In the genomic region with DNA sequence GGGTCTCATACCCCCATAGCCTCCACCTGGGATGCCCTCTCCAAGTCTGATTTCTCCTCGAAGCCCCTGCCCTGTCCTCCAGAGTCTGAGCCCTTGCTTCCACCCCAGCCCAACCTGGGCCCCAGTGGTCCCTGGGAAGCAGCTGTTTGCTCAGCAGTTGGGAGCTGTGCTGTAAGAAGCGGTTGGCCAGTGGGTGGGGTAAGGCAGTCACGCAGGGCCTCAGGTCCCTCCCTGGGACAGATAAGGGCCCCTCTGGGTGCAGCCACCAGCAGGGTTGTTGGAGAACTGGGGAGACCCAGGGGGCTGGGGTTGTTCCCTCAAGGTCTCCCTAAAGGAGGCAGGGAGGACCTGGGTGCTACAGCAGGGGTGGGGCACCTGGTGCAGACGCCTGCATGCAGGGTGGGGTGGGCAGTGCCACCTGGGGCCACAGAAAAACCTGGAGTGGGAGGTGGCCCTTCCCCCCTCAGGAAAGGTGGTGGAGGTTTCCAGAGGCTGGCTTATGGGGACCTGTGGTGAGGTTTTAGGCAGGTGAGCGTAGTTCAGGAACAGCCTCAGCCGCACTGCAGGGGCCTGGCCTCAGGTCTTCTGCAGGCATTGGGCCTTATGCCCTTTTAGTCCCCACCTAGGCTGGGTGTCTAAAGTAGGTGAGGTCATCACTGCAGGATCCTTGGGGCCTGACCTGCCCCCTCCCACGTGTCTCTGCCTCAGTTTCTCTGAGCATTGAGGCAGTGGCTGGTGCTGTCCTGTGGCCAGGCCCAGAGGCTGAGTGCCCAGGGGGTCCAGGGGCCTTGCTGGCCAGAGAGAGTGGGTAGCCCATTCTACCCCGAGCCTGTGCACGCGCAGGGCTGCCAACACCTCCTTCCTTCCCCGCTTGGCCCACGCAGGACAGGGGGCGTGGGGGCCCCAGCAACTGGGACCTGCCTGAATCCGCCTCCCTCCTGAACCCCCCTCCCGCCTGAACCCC, we compare ENCODE assay signal across 1 cellular context.
TF ChIP-seq lines count a peak whose summit lies in the region.

No MANE protein-coding gene starts in this region.

TF ChIP-seq in H1, 55 proteins besides CTCF, POLR2A, EP300 and RAD21:
- TF ChIP-seq CREB1 (IDR thresholded peaks at IDR 0.05): no peak
- no peak for TF ChIP-seq SP1 (IDR thresholded peaks at IDR 0.05; ENCODE audit: low read depth, low read length)
- no peak for TF ChIP-seq CBX8 (IDR thresholded peaks at IDR 0.05; ENCODE audit: borderline replicate concordance, low read depth, low read length)
- TF ChIP-seq, protein P1, sequence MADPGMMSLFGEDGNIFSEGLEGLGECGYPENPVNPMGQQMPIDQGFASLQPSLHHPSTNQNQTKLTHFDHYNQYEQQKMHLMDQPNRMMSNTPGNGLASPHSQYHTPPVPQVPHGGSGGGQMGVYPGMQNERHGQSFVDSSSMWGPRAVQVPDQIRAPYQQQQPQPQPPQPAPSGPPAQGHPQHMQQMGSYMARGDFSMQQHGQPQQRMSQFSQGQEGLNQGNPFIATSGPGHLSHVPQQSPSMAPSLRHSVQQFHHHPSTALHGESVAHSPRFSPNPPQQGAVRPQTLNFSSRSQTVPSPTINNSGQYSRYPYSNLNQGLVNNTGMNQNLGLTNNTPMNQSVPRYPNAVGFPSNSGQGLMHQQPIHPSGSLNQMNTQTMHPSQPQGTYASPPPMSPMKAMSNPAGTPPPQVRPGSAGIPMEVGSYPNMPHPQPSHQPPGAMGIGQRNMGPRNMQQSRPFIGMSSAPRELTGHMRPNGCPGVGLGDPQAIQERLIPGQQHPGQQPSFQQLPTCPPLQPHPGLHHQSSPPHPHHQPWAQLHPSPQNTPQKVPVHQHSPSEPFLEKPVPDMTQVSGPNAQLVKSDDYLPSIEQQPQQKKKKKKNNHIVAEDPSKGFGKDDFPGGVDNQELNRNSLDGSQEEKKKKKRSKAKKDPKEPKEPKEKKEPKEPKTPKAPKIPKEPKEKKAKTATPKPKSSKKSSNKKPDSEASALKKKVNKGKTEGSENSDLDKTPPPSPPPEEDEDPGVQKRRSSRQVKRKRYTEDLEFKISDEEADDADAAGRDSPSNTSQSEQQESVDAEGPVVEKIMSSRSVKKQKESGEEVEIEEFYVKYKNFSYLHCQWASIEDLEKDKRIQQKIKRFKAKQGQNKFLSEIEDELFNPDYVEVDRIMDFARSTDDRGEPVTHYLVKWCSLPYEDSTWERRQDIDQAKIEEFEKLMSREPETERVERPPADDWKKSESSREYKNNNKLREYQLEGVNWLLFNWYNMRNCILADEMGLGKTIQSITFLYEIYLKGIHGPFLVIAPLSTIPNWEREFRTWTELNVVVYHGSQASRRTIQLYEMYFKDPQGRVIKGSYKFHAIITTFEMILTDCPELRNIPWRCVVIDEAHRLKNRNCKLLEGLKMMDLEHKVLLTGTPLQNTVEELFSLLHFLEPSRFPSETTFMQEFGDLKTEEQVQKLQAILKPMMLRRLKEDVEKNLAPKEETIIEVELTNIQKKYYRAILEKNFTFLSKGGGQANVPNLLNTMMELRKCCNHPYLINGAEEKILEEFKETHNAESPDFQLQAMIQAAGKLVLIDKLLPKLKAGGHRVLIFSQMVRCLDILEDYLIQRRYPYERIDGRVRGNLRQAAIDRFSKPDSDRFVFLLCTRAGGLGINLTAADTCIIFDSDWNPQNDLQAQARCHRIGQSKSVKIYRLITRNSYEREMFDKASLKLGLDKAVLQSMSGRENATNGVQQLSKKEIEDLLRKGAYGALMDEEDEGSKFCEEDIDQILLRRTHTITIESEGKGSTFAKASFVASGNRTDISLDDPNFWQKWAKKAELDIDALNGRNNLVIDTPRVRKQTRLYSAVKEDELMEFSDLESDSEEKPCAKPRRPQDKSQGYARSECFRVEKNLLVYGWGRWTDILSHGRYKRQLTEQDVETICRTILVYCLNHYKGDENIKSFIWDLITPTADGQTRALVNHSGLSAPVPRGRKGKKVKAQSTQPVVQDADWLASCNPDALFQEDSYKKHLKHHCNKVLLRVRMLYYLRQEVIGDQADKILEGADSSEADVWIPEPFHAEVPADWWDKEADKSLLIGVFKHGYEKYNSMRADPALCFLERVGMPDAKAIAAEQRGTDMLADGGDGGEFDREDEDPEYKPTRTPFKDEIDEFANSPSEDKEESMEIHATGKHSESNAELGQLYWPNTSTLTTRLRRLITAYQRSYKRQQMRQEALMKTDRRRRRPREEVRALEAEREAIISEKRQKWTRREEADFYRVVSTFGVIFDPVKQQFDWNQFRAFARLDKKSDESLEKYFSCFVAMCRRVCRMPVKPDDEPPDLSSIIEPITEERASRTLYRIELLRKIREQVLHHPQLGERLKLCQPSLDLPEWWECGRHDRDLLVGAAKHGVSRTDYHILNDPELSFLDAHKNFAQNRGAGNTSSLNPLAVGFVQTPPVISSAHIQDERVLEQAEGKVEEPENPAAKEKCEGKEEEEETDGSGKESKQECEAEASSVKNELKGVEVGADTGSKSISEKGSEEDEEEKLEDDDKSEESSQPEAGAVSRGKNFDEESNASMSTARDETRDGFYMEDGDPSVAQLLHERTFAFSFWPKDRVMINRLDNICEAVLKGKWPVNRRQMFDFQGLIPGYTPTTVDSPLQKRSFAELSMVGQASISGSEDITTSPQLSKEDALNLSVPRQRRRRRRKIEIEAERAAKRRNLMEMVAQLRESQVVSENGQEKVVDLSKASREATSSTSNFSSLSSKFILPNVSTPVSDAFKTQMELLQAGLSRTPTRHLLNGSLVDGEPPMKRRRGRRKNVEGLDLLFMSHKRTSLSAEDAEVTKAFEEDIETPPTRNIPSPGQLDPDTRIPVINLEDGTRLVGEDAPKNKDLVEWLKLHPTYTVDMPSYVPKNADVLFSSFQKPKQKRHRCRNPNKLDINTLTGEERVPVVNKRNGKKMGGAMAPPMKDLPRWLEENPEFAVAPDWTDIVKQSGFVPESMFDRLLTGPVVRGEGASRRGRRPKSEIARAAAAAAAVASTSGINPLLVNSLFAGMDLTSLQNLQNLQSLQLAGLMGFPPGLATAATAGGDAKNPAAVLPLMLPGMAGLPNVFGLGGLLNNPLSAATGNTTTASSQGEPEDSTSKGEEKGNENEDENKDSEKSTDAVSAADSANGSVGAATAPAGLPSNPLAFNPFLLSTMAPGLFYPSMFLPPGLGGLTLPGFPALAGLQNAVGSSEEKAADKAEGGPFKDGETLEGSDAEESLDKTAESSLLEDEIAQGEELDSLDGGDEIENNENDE (IDR thresholded peaks at IDR 0.05; ENCODE audit: insufficient replicate concordance, low read length): no peak
- no peak for TF ChIP-seq GABPA (IDR thresholded peaks at IDR 0.05; ENCODE audit: borderline replicate concordance, insufficient read depth, low read length)
- TF ChIP-seq RXRA (IDR thresholded peaks at IDR 0.05; ENCODE audit: insufficient read depth, low read depth, low read length): no peak
- no peak for TF ChIP-seq HDAC2 (IDR thresholded peaks at IDR 0.05; ENCODE audit: borderline replicate concordance in 1 of 2, low read depth in 2 of 2, low read length in 2 of 2)
- TF ChIP-seq TCF12 (IDR thresholded peaks at IDR 0.05; ENCODE audit: low read depth, low read length): no peak
- no peak for TF ChIP-seq TAF1 (IDR thresholded peaks at IDR 0.05; ENCODE audit: low read depth, low read length)
